ENCODE assay signal across 8 cellular contexts in genomic region chr3:136196401-136197158, GRCh38. TPM values are rescaled to one million over a fixed set of nuclear protein-coding genes. Genes with fewer than 3 reads are reported as not detected.
DNase-seq lines count a peak whose midpoint lies in the region; ATAC-seq and TF ChIP-seq lines count a peak whose summit lies in the region.

No MANE protein-coding gene starts in this region.

- peaks cover 16% of the 10 kb centered on the region; the same call in 1 of the 2 replicates for H3F3A ChIP-seq in GM23338 (replicated peaks; ENCODE audit: low read depth)

- H3K27me3 Mint-ChIP-seq in GM23338 (ENCODE audit: insufficient read depth, low read depth, poor library complexity) (peaks cover 16% of the 10 kb centered on the region), naive B cell (peaks cover 0 to 8% (median 0%) of the 10 kb centered on the region in 3 donors)

- peak; percentile 70 for ATAC-seq in GM23338
- ATAC-seq in naive B cell (ENCODE audit: low read depth in 2 of 2) = peak; percentile 57 to 62
- peak; percentile 82 for ATAC-seq in stimulated activated effector memory CD8-positive, alpha-beta T cell treated with anti-CD3 and anti-CD28 coated beads, Interleukin-12 subunit alpha, Interleukin-12 subunit beta, amount 100 ng/mL, for 72 hours

- peak overlapping the region; percentile 99 for H3K4me3 Mint-ChIP-seq in GM23338
- H3K4me3 Mint-ChIP-seq in naive B cell = peak overlapping the region; percentile 87 to 100 (median 97)
- H3K4me3 Mint-ChIP-seq in stimulated activated effector memory CD8-positive, alpha-beta T cell treated with anti-CD3 and anti-CD28 coated beads, Interleukin-12 subunit alpha, Interleukin-12 subunit beta, amount 100 ng/mL, for 72 hours = peak overlapping the region; percentile 82

- H3K4me1 Mint-ChIP-seq in GM23338 (peaks cover 26% of the 10 kb centered on the region), naive B cell (peaks cover 41 to 60% (median 45%) of the 10 kb centered on the region in 3 donors)
- peaks cover 35% of the 10 kb centered on the region for H3K4me1 Mint-ChIP-seq in stimulated activated effector memory CD8-positive, alpha-beta T cell treated with anti-CD3 and anti-CD28 coated beads, Interleukin-12 subunit alpha, Interleukin-12 subunit beta, amount 100 ng/mL, for 72 hours

- H3K4me2 ChIP-seq in GM23338 = peak overlapping the region; percentile 97

- H3K4me1 ChIP-seq in GM23338 (ENCODE audit: insufficient read depth) = peaks cover 31% of the 10 kb centered on the region

- no peaks in the 10 kb centered on the region for H3K27me3 ChIP-seq in GM23338 (ENCODE audit: insufficient read depth)

- H3K79me2 ChIP-seq in GM23338 (replicated peaks; ENCODE audit: insufficient read depth) = peaks cover 37% of the 10 kb centered on the region

- H3K9me2 ChIP-seq in GM23338 (ENCODE audit: insufficient read depth) = no peaks in the 10 kb centered on the region

- H3K36me3 Mint-ChIP-seq in GM23338 (ENCODE audit: low read depth) (peaks cover 26% of the 10 kb centered on the region), naive B cell (peaks cover 0 to 11% of the 10 kb centered on the region in 2 donors)
- peaks cover 56% of the 10 kb centered on the region for H3K36me3 Mint-ChIP-seq in stimulated activated effector memory CD8-positive, alpha-beta T cell treated with anti-CD3 and anti-CD28 coated beads, Interleukin-12 subunit alpha, Interleukin-12 subunit beta, amount 100 ng/mL, for 72 hours

- peak overlapping the region; percentile 95 for H3K4me3 ChIP-seq in GM23338

- DNase-seq in Daoy (ENCODE audit: low read depth) (peak; percentile 100), GM23338 (ENCODE audit: low spot score) (peak; percentile 98), Kasumi-1 (lab: John Stamatoyannopoulos, UW) (peak; percentile 99 to 100), RKO (ENCODE audit: low spot score) (peak; percentile 99), fibroblast of gingiva (ENCODE audit: low read depth) (peak; percentile 100), naive B cell (peak; percentile 98)
- peak; percentile 98 for DNase-seq in activated T-helper 1 cell treated with anti-CD3 and anti-CD28 coated beads, Interleukin-2, amount 50 U/mL, for 16 hours (ENCODE audit: low read depth in 1 of 2, low spot score in 1 of 2)
- peak; percentile 96 to 100 for DNase-seq in stimulated activated effector memory CD8-positive, alpha-beta T cell treated with anti-CD3 and anti-CD28 coated beads, Interleukin-12 subunit alpha, Interleukin-12 subunit beta, amount 100 ng/mL, for 72 hours (ENCODE audit: low spot score in 2 of 2)

- H3K27ac Mint-ChIP-seq in GM23338 (peak overlapping the region; percentile 99), naive B cell (peak overlapping the region; percentile 98 to 100 (median 100))
- H3K27ac Mint-ChIP-seq in stimulated activated effector memory CD8-positive, alpha-beta T cell treated with anti-CD3 and anti-CD28 coated beads, Interleukin-12 subunit alpha, Interleukin-12 subunit beta, amount 100 ng/mL, for 72 hours = peak overlapping the region; percentile 98

- H3K9me3 Mint-ChIP-seq in GM23338 (peaks cover 24% of the 10 kb centered on the region), naive B cell (no peaks in the 10 kb centered on the region)
- no peaks in the 10 kb centered on the region for H3K9me3 Mint-ChIP-seq in stimulated activated effector memory CD8-positive, alpha-beta T cell treated with anti-CD3 and anti-CD28 coated beads, Interleukin-12 subunit alpha, Interleukin-12 subunit beta, amount 100 ng/mL, for 72 hours

- H4K20me1 ChIP-seq in GM23338 (replicated peaks; ENCODE audit: insufficient read depth) = peaks cover 34% of the 10 kb centered on the region

- no peaks in the 10 kb centered on the region for H3K36me3 ChIP-seq in GM23338 (ENCODE audit: insufficient read depth)

- TF ChIP-seq CTCF in GM23338 (conservative IDR thresholded peaks at IDR 0.05; ENCODE audit: low read depth in 2 of 2) = no peak

- H3K27ac ChIP-seq in GM23338 (ENCODE audit: low read depth) = peak overlapping the region; percentile 100

- peak overlapping the region; percentile 72 for H2AFZ ChIP-seq in GM23338

TF ChIP-seq in GM23338, 12 proteins besides CTCF, POLR2A, EP300 and RAD21:
- no peak for TF ChIP-seq EZH2 (IDR thresholded peaks at IDR 0.05; ENCODE audit: low read depth, unreplicated experiment)
- TF ChIP-seq POLR2AphosphoS5 (IDR thresholded peaks at IDR 0.05; ENCODE audit: low read depth) = peak; percentile 93
- peak; percentile 7; the same call in 1 of the 2 replicates for TF ChIP-seq CREB1 (CRISPR knock-in tag; IDR thresholded peaks at IDR 0.05; ENCODE audit: low read depth)

RNA-seq across cellular contexts. Expression of gene MSL2, which starts 0.4 kb away (rescaled TPM):
- total RNA-seq in Daoy (2014; rRNA removed; shearing (Covaris generic)) = 5.1 and 24.9 TPM in 2 replicates
- total RNA-seq in GM23338 (2014; rRNA removed; shearing (Covaris generic)) = 39.1 and 50.6 TPM in 2 replicates
- polyA plus RNA-seq in GM23338 (2016; fragmentation: Nextera tagmentation; extraction: Ambion mirVana) (6.7 and 7.5 TPM in 2 replicates), naive B cell (ENCODE audit: low read depth in 6 of 6) (10 to 100 TPM; 24.4 to 60.5 (median 53.8) TPM)

RNA-seq across cellular contexts. Expression of gene PCCB, which starts 53.6 kb away (rescaled TPM):
- total RNA-seq in Daoy (2014; rRNA removed; shearing (Covaris generic)) = 65.7 and 85.3 TPM in 2 replicates
- 69.5 and 76.8 TPM in 2 replicates for total RNA-seq in GM23338 (2014; rRNA removed; shearing (Covaris generic))
- polyA plus RNA-seq in GM23338 (2016; fragmentation: Nextera tagmentation; extraction: Ambion mirVana) = 40.9 and 42.7 TPM in 2 replicates
- 10 to 100 TPM; 26.4 to 54.8 (median 33.1) TPM for polyA plus RNA-seq in naive B cell (ENCODE audit: low read depth in 6 of 6)

Comparison
In these comparisons a context has a peak if more than half of its experiments do, and no peak if none do; other contexts are left out.
1. Peak in every context shown above with its lines: DNase-seq, ATAC-seq, H3K4me3 ChIP-seq and H3K27ac ChIP-seq.